10 cellular contexts compared by ENCODE assay signal in the genomic region with DNA sequence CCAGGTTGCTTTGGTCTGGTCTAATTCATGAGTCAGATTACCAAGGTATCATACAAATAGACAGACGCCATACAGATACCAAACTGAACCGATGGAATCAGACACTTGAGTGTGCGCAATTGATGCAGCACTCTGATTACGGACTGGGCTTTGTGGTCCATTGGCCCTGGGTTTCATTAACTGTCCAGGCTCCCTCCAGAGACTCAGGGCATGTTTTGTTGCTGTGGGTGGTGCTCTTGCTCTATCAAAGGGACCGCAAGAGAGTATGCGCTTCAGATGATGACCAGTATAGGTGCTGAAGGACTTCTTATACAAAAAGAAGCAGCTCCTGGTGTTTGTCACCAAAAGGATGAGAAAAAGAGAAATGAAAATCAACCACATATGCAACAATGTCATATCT. TPM values are rescaled to one million over a fixed set of nuclear protein-coding genes. Genes with fewer than 3 reads are reported as not detected.
DNase-seq lines count a peak whose midpoint lies in the region; ATAC-seq, FAIRE-seq and TF ChIP-seq lines count a peak whose summit lies in the region.
"Had no signal": no experiment of that assay in that cellular context is flagged by ENCODE, and none has a peak within 500 bp of the region (broad histone marks: within the 10 kb centered on the region; RNA-seq: fewer than 3 reads in every experiment).

No MANE protein-coding gene starts in this region.

- H3K9me3 ChIP-seq in BLaER1, result peaks cover 2% of the 10 kb centered on the region; the same call in 1 of the 2 replicates
- no peaks in the 10 kb centered on the region for H3K9me3 ChIP-seq in K562 (replicated peaks; ENCODE audit: control insufficient read depth, insufficient read depth, low read depth, low read length)
- H3K9me3 ChIP-seq in testis, result no peaks in the 10 kb centered on the region

- H3K36me3 Mint-ChIP-seq in effector memory CD8-positive, alpha-beta T cell (ENCODE audit: insufficient read depth), result no peaks in the 10 kb centered on the region

- H3K27me3 Mint-ChIP-seq in effector memory CD8-positive, alpha-beta T cell, result peaks cover 16 to 20% of the 10 kb centered on the region in 2 donors

- TF ChIP-seq POLR2A in K562 (conservative IDR thresholded peaks at IDR 0.05), result no peak
- no peak for TF ChIP-seq POLR2A in testis (IDR thresholded peaks at IDR 0.05)

- no peaks in the 10 kb centered on the region for H3K36me3 ChIP-seq in BLaER1
- no peaks in the 10 kb centered on the region for H3K36me3 ChIP-seq in K562 (ENCODE audit: control insufficient read depth, insufficient read depth, low read length)
- H3K36me3 ChIP-seq in testis (ENCODE audit: low read depth, missing control alignments), result no peaks in the 10 kb centered on the region

- H3K27ac Mint-ChIP-seq in effector memory CD8-positive, alpha-beta T cell, result no peak overlapping the region

- H3K4me1 Mint-ChIP-seq in effector memory CD8-positive, alpha-beta T cell (ENCODE audit: low read depth in 2 of 2), result peaks cover 0 to 7% of the 10 kb centered on the region in 2 donors

- peak in 2 of 3 experiments; percentile 58 to 80; a peak in 4 of 6 replicates for TF ChIP-seq CTCF in K562 (IDR thresholded peaks at IDR 0.05 in 2 of 3, conservative IDR thresholded peaks at IDR 0.05 in 1 of 3; ENCODE audit: insufficient read depth in 2 of 3, low read depth in 1 of 3, low read length in 3 of 3)
- no peak for TF ChIP-seq CTCF in testis (IDR thresholded peaks at IDR 0.05)

- POLR2A ChIA-PET in K562 (lab: Yijun Ruan, JAX), result no interaction called here

- in situ Hi-C loops in K562 (cut with MboI), result loop anchor here (5.0 kb wide), 1 partner anchor 567 kb away; no protein-coding TSS in a partner anchor

- H3K27me3 ChIP-seq in BLaER1, result no peaks in the 10 kb centered on the region
- no peaks in the 10 kb centered on the region for H3K27me3 ChIP-seq in K562 (ENCODE audit: control insufficient read depth in 2 of 2, insufficient read depth in 2 of 2, low read length in 2 of 2)
- H3K27me3 ChIP-seq in testis, result no peaks in the 10 kb centered on the region

- H3K9me3 Mint-ChIP-seq in effector memory CD8-positive, alpha-beta T cell, result no peaks in the 10 kb centered on the region

- TF ChIP-seq RAD21 in K562 (CRISPR knock-in tag; conservative IDR thresholded peaks at IDR 0.05 in 1 of 2, IDR thresholded peaks at IDR 0.05 in 1 of 2), result no peak; a peak in 1 of 4 replicates

- no peak overlapping the region for H3K27ac ChIP-seq in BLaER1
- H3K27ac ChIP-seq in K562 (ENCODE audit: extremely low read depth, low read depth, low read length), result no peak overlapping the region
- H3K27ac ChIP-seq in testis, result no peak overlapping the region
- H3K27ac ChIP-seq: HL-60 had no signal

- H3K4me3 Mint-ChIP-seq in effector memory CD8-positive, alpha-beta T cell, result no peak overlapping the region

- no peaks in the 10 kb centered on the region for H3K9me1 ChIP-seq in K562 (ENCODE audit: control insufficient read depth, insufficient read depth, low read length)

- FAIRE-seq in K562 (lab: Jason Lieb, UNC), result peak; percentile 64

- DNase-seq in M059J (ENCODE audit: low read depth) (peak; percentile 34), K562 (ENCODE audit: extremely low read depth in 1 of 4, low spot score in 3 of 4) (peak in 2 of 4 experiments; percentile 17 to 27), AG08396 (ENCODE audit: low spot score) (no peak), testis (no peak)
- DNase-seq in effector memory CD8-positive, alpha-beta T cell, result no peak

- ATAC-seq in GM18498 (IDR thresholded peaks at IDR 0.05; ENCODE audit: unreplicated experiment) (peak; percentile 3), K562 (peak; percentile 80), GM21717 (IDR thresholded peaks at IDR 0.05; ENCODE audit: unreplicated experiment) (no peak)
- ATAC-seq in effector memory CD8-positive, alpha-beta T cell (replicated peaks), result no peak

- 59% methylated on average over 6 of the region's 6 CpGs for WGBS in K562 (ENCODE audit: insufficient coverage, low coverage, missing lambda C conversion rate)
- 91 to 92% methylated on average over 6 of the region's 6 CpGs for WGBS in testis, 2 donors

- H2AFZ ChIP-seq in K562 (ENCODE audit: low read depth, low read length), result no peak overlapping the region

- intact Hi-C loops in K562 (cut with micrococcal nuclease), result loop anchor here (1.0 to 10.0 kb wide), 5 partner anchors 33 to 1005 kb away; no protein-coding TSS in a partner anchor
- intact Hi-C loops in testis (cut with DNase I; ENCODE audit: low total_unique reads), result no loop called here

- TF ChIP-seq EP300 in K562 (IDR thresholded peaks at IDR 0.05; ENCODE audit: low read length), result no peak

- H3K9ac ChIP-seq in BLaER1, result no peak overlapping the region
- H3K9ac ChIP-seq in K562 (ENCODE audit: insufficient read depth in 1 of 2, low read depth in 2 of 2, low read length in 2 of 2), result no peak overlapping the region

- H3K4me1 ChIP-seq in BLaER1 (peaks cover 56% of the 10 kb centered on the region), K562 (replicated peaks in 1 of 2; ENCODE audit: control insufficient read depth in 2 of 2, insufficient read depth in 2 of 2, low read length in 2 of 2) (0 out of 5 replicates have a peak, but pooled peaks cover 0 to 3% of the 10 kb centered on the region in 2 experiments), testis (no peaks in the 10 kb centered on the region)

- H3K4me2 ChIP-seq in BLaER1 (peak overlapping the region; percentile 66), K562 (ENCODE audit: insufficient read depth, low read length) (no peak overlapping the region)

- H3K79me2 ChIP-seq in K562 (ENCODE audit: control insufficient read depth, insufficient read depth, low read length), result no peaks in the 10 kb centered on the region

- H4K20me1 ChIP-seq in BLaER1 (no peaks in the 10 kb centered on the region), K562 (replicated peaks; ENCODE audit: control insufficient read depth, insufficient read depth, low read length) (no peaks in the 10 kb centered on the region)

- H3K4me3 ChIP-seq in BLaER1 (no peak overlapping the region), K562 (no peak overlapping the region), testis (no peak overlapping the region)

- CTCF ChIA-PET in K562 (lab: Yijun Ruan, JAX; ENCODE audit: low intra/inter-chr PET ratio), result interaction anchor here (0.6 to 3.4 kb wide), 6 partner anchors 34 to 951 kb away, joined by 3 to 32 read pairs (median 7); no protein-coding TSS in a partner anchor

- no TSS peak for BruUV-seq in K562 (replicated peaks; lab: Mats Ljungman, UMichigan)

TF ChIP-seq in K562, 482 proteins besides CTCF, POLR2A, EP300 and RAD21 (continues in another document):
- no peak for TF ChIP-seq ZNF76 (CRISPR knock-in tag; IDR thresholded peaks at IDR 0.05; ENCODE audit: borderline replicate concordance)
- TF ChIP-seq, protein P1, sequence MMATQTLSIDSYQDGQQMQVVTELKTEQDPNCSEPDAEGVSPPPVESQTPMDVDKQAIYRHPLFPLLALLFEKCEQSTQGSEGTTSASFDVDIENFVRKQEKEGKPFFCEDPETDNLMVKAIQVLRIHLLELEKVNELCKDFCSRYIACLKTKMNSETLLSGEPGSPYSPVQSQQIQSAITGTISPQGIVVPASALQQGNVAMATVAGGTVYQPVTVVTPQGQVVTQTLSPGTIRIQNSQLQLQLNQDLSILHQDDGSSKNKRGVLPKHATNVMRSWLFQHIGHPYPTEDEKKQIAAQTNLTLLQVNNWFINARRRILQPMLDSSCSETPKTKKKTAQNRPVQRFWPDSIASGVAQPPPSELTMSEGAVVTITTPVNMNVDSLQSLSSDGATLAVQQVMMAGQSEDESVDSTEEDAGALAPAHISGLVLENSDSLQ (IDR thresholded peaks at IDR 0.05), result no peak
- no peak for TF ChIP-seq YBX1 (IDR thresholded peaks at IDR 0.05)
- no peak for TF ChIP-seq ZBTB33 (CRISPR knock-in tag; IDR thresholded peaks at IDR 0.05)

RNA-seq across cellular contexts. Expression of gene ANKRD55, which starts 36.9 kb away (rescaled TPM):
- 0.17 TPM in 1 of 2 replicates, not detected in the other for total RNA-seq in M059J (2014; rRNA removed; shearing (Covaris generic))
- total RNA-seq in K562 (2011; cell fraction: chromatin; rRNA removed; ENCODE audit: low replicate concordance), result 2.5 and 3.5 TPM in 2 replicates
- total RNA-seq in K562 (2011; cell fraction: nucleolus; rRNA removed), result 0.92 and 2.2 TPM in 2 replicates
- total RNA-seq in K562 (2011; cell fraction: nucleoplasm; rRNA removed), result 1.6 and 2.2 TPM in 2 replicates
- total RNA-seq in K562 (2014; rRNA removed) (4.4 and 4.8 TPM in 2 replicates), K562 (2014; rRNA removed; fragmentation: Illumina TruSeq; extraction: Trizol) (3.2 and 3.5 TPM in 2 replicates), K562 (2015; rRNA removed; fragmentation: Illumina TruSeq; extraction: Trizol) (7.1 and 7.5 TPM in 2 replicates), K562 (2021) (3.4 and 3.6 TPM in 2 replicates), testis (1 to 10 TPM; 6.1 to 6.2 TPM)
- polyA plus RNA-seq in K562 (2011; rRNA removed) (2.3 and 10.6 TPM in 2 replicates), K562 (2014; fragmentation: Illumina TruSeq; extraction: Trizol) (5.8 and 6.5 TPM in 2 replicates), K562 (2014; fragmentation: Nextera tagmentation; extraction: Ambion mirVana) (10 to 100 TPM in 1 of 2 experiments, 1 to 10 TPM in 1; 10.0 to 10.2 TPM), K562 (2014; rRNA removed) (4.6 TPM in 2 replicates), testis (ENCODE audit: insufficient read depth, low read depth, low replicate concordance) (28.1 TPM)
- polyA plus RNA-seq in K562 (2011; cell fraction: cytosol; rRNA removed), result 2.2 and 8.9 TPM in 2 replicates
- polyA plus RNA-seq in K562 (2011; cell fraction: nucleus; rRNA removed), result 1.2 and 6.2 TPM in 2 replicates
- 8.3 and 11.9 TPM in 2 replicates for polyA plus RNA-seq in K562 (2012)
- 2.0 and 11.6 TPM in 2 replicates for polyA minus RNA-seq in K562 (2011; rRNA and poly(A)+ RNA removed)
- 4.0 TPM in 1 of 2 replicates, not detected in the other for polyA minus RNA-seq in K562 (2011; cell fraction: cytosol; rRNA and poly(A)+ RNA removed)
- 1.2 and 3.1 TPM in 2 replicates for polyA minus RNA-seq in K562 (2011; cell fraction: nucleus; rRNA and poly(A)+ RNA removed)
- total RNA-seq: urinary bladder had no signal

Comparison
In these comparisons a context has a peak if more than half of its experiments do, and no peak if none do; other contexts are left out.
1. ATAC-seq: peak in GM18498 (single experiment) and K562 (single experiment); none in effector memory CD8-positive, alpha-beta T cell (single experiment) and GM21717 (single experiment).
2. CTCF ChIP-seq: peak in K562 (2 of 3); none in testis (0 of 3).